ENCODE assay signal across 22 cellular contexts in genomic region chr18:9826666-9827065, GRCh38. TPM values are rescaled to one million over a fixed set of nuclear protein-coding genes. Genes with fewer than 3 reads are reported as not detected.
A peak's percentile ranks its signal among the peaks of the same experiment; 100 is the strongest.
DNase-seq lines count a peak whose midpoint lies in the region; ATAC-seq and TF ChIP-seq lines count a peak whose summit lies in the region.
"Had no signal": no experiment of that assay in that cellular context is flagged by ENCODE, and none has a peak within 500 bp of the region (broad histone marks: within the 10 kb centered on the region; RNA-seq: fewer than 3 reads in every experiment).

No MANE protein-coding gene starts in this region.

- H3K36me3 ChIP-seq in right atrium auricular region (no peaks in the 10 kb centered on the region), colonic mucosa (no peaks in the 10 kb centered on the region), osteoblast (ENCODE audit: insufficient read depth, low read length) (no peaks in the 10 kb centered on the region)

- H4K20me1 ChIP-seq in osteoblast (ENCODE audit: insufficient read depth, low read length), result no peaks in the 10 kb centered on the region

- no peaks in the 10 kb centered on the region for H3K27me3 ChIP-seq in right cardiac atrium (ENCODE audit: control insufficient read depth, insufficient read depth)
- no peaks in the 10 kb centered on the region for H3K27me3 ChIP-seq in right atrium auricular region
- no peaks in the 10 kb centered on the region for H3K27me3 ChIP-seq in colonic mucosa
- no peaks in the 10 kb centered on the region for H3K27me3 ChIP-seq in osteoblast (ENCODE audit: insufficient read depth, low read length)

- peak overlapping the region; percentile 2 for H3K27ac ChIP-seq in right cardiac atrium (ENCODE audit: low read length)
- H3K27ac ChIP-seq in right atrium auricular region, result peak overlapping the region in 1 of 2 donors; percentile 55
- peak overlapping the region; percentile 52 for H3K27ac ChIP-seq in colonic mucosa
- peak overlapping the region; percentile 90 for H3K27ac ChIP-seq in osteoblast (ENCODE audit: low read depth, low read length)

- 89% methylated on average over 4 of the region's 4 CpGs for WGBS in right cardiac atrium

- H3K4me1 ChIP-seq in right cardiac atrium (ENCODE audit: control insufficient read depth, insufficient read depth, low read length) (peaks cover 13% of the 10 kb centered on the region), right atrium auricular region (peaks cover 0 to 57% of the 10 kb centered on the region in 2 donors), colonic mucosa (peaks cover 7% of the 10 kb centered on the region), osteoblast (ENCODE audit: insufficient read depth, low read length) (peaks cover 44% of the 10 kb centered on the region)

- no peak for ATAC-seq in right cardiac atrium
- no peak for ATAC-seq in GM18505 (IDR thresholded peaks at IDR 0.05; ENCODE audit: unreplicated experiment)
- ATAC-seq: sciatic nerve had no signal

- H3K9me3 ChIP-seq in right cardiac atrium (ENCODE audit: control insufficient read depth, low read length) (no peaks in the 10 kb centered on the region), right atrium auricular region (no peaks in the 10 kb centered on the region), colonic mucosa (no peaks in the 10 kb centered on the region), osteoblast (ENCODE audit: low read depth, low read length) (no peaks in the 10 kb centered on the region)

- DNase-seq in right cardiac atrium, result no peak
- DNase-seq in right atrium auricular region (ENCODE audit: low spot score), result no peak
- no peak for DNase-seq in colonic mucosa
- no peak for DNase-seq in osteoblast (ENCODE audit: insufficient read length, low spot score, missing footprints)
- no peak for DNase-seq in stimulated activated CD4-positive, alpha-beta T cell treated with anti-CD3 and anti-CD28 coated beads, Interleukin-12 subunit alpha, Interleukin-12 subunit beta, amount 100 ng/mL, for 4 hours
- DNase-seq in NCI-H1417 (lab: John Stamatoyannopoulos, UW), result no peak
- DNase-seq in cortex of kidney (lab: John Stamatoyannopoulos, UW), result no peak
- DNase-seq: activated CD4-positive, alpha-beta T cell treated with anti-CD3 and anti-CD28 coated beads for 1 hour; activated gamma-delta T cell; anterior cingulate cortex; CD4-positive, alpha-beta T cell; DMS79 treated with DMSO at 0.1 percent for 48 hours; NCI-H187; NCI-H510A; nephron progenitor cell; SHP77 treated with DMSO at 0.1 percent for 48 hours; stimulated activated CD4-positive, alpha-beta T cell treated with anti-CD3 and anti-CD28 coated beads, Interleukin-4, amount 100 ng/mL, for 1 hour; stimulated activated CD8-positive, alpha-beta memory T cell treated with anti-CD3 and anti-CD28 coated beads, Interleukin-4, amount 100 ng/mL, for 48 hours; T-helper 9 cell had no signal

- H3K79me2 ChIP-seq in osteoblast (ENCODE audit: insufficient read depth, low read length), result peaks cover 25% of the 10 kb centered on the region

- no peak overlapping the region for H3K9ac ChIP-seq in colonic mucosa (ENCODE audit: low read depth in 2 of 2, low read length in 2 of 2)

- no peak overlapping the region for H2AFZ ChIP-seq in osteoblast (ENCODE audit: low read length)

- no peak for TF ChIP-seq POLR2A in GM18505 (IDR thresholded peaks at IDR 0.05; ENCODE audit: borderline replicate concordance, extremely low read depth, insufficient read depth, insufficient read length)

- H3K4me3 ChIP-seq in right cardiac atrium (ENCODE audit: low read length) (no peak overlapping the region), right atrium auricular region (no peak overlapping the region), colonic mucosa (no peak overlapping the region), osteoblast (ENCODE audit: insufficient read depth, low read length) (no peak overlapping the region)

- H3K4me2 ChIP-seq in osteoblast (ENCODE audit: insufficient read depth, low read length), result no peak overlapping the region

- intact Hi-C loops in right cardiac atrium (cut with DNase I), result no loop called here
- intact Hi-C loops in colonic mucosa (cut with DNase I), result no loop called here

- no peak for TF ChIP-seq CTCF in right atrium auricular region (IDR thresholded peaks at IDR 0.05)
- no peak for TF ChIP-seq CTCF in colonic mucosa (IDR thresholded peaks at IDR 0.05)
- no peak for TF ChIP-seq CTCF in osteoblast (IDR thresholded peaks at IDR 0.05; ENCODE audit: extremely low read depth, low read depth, low read length)

RNA-seq across cellular contexts. Expression of gene TXNDC2, which starts 59.1 kb away (rescaled TPM):
- under 1 TPM in 2 of 4 donors, not detected in 2; 0.23 to 0.42 TPM for total RNA-seq in right cardiac atrium
- not detected for polyA plus RNA-seq in right cardiac atrium
- not detected for total RNA-seq in right atrium auricular region
- total RNA-seq in colonic mucosa, result not detected
- total RNA-seq in osteoblast, result 0.29 and 0.36 TPM in 2 replicates
- total RNA-seq: CD4-positive, alpha-beta T cell; glomerular endothelial cell; sciatic nerve had no signal
